In genomic region chr11:85988780-85989179, GRCh38 we compare ENCODE assay signal across 18 cellular contexts.
DNase-seq lines count a peak whose midpoint lies in the region; ATAC-seq and TF ChIP-seq lines count a peak whose summit lies in the region.
"Had no signal": no experiment of that assay in that cellular context is flagged by ENCODE, and none has a peak within 500 bp of the region (broad histone marks: within the 10 kb centered on the region; RNA-seq: fewer than 3 reads in every experiment).

No MANE protein-coding gene starts in this region.

- H3K9me3 ChIP-seq in IMR-90 (ENCODE audit: control insufficient read depth, insufficient read depth, low read length) (no peaks in the 10 kb centered on the region), SJCRH30 (replicated peaks) (no peaks in the 10 kb centered on the region), ovary (no peaks in the 10 kb centered on the region), vagina (no peaks in the 10 kb centered on the region)
- H3K9me3 ChIP-seq: sigmoid colon, thoracic aorta had no signal

- H2BK20ac ChIP-seq in IMR-90 (ENCODE audit: low read depth, low read length): no peak overlapping the region

- H3K27me3 Mint-ChIP-seq in CD14-positive monocyte (ENCODE audit: low read depth in 3 of 3): no peaks in the 10 kb centered on the region
- H3K27me3 Mint-ChIP-seq in endothelial cell (ENCODE audit: unreplicated experiment): no peaks in the 10 kb centered on the region
- H3K27me3 Mint-ChIP-seq: activated naive CD4-positive, alpha-beta T cell treated with anti-CD3 and anti-CD28 coated beads, Interleukin-2, amount 50 U/mL, for 24 hours had no signal

- H2BK15ac ChIP-seq in IMR-90 (ENCODE audit: low read depth, low read length): no peak overlapping the region

- intact Hi-C loops in CD14-positive monocyte (cut with micrococcal nuclease): no loop called here
- intact Hi-C loops in IMR-90 (cut with micrococcal nuclease): no loop called here
- intact Hi-C loops in ovary (cut with DNase I): no loop called here
- intact Hi-C loops in vagina (cut with DNase I): no loop called here

- H4K91ac ChIP-seq in IMR-90 (ENCODE audit: insufficient read depth, low read depth, low read length): no peak overlapping the region

- H3K23ac ChIP-seq in IMR-90 (ENCODE audit: low read depth, low read length): 0 out of 2 replicates have a peak overlapping the region, but pooled peaks have one; percentile 83

- ATAC-seq in GM18867 (IDR thresholded peaks at IDR 0.05; ENCODE audit: unreplicated experiment) (peak; percentile 50), IMR-90 (ENCODE audit: low read depth) (no peak)
- ATAC-seq: Right ventricle myocardium inferior had no signal

- no peaks in the 10 kb centered on the region for H3K9me1 ChIP-seq in IMR-90 (ENCODE audit: insufficient read depth, low read length)

- peaks cover 5% of the 10 kb centered on the region; the same call in 1 of the 2 replicates for H4K20me1 ChIP-seq in IMR-90 (ENCODE audit: insufficient read depth, low read length)

- TF ChIP-seq CTCF in CD14-positive monocyte (IDR thresholded peaks at IDR 0.05) (no peak), IMR-90 (conservative IDR thresholded peaks at IDR 0.05; ENCODE audit: low read depth, low read length) (no peak), endothelial cell (IDR thresholded peaks at IDR 0.05; ENCODE audit: unreplicated experiment) (no peak), ovary (IDR thresholded peaks at IDR 0.05) (no peak), vagina (IDR thresholded peaks at IDR 0.05) (no peak)

- POLR2A ChIA-PET in IMR-90 (lab: Charles Lee; ENCODE audit: unreplicated experiment): no interaction called here

- H2BK5ac ChIP-seq in IMR-90 (ENCODE audit: low read depth, low read length, poor library complexity, severe bottlenecking): peak overlapping the region; percentile 31

- H3K27ac ChIP-seq in IMR-90 (ENCODE audit: insufficient read depth, low read length) (no peak overlapping the region), SJCRH30 (no peak overlapping the region), ovary (peak overlapping the region in 1 of 2 donors; percentile 36), vagina (no peak overlapping the region)
- H3K27ac ChIP-seq: sigmoid colon had no signal

- H3K4me1 Mint-ChIP-seq in CD14-positive monocyte (peaks cover 18% of the 10 kb centered on the region), endothelial cell (ENCODE audit: unreplicated experiment) (peaks cover 13% of the 10 kb centered on the region)

- H3K14ac ChIP-seq in IMR-90 (replicated peaks; ENCODE audit: low read depth, low read length): no peak overlapping the region

- no peak overlapping the region for H4K5ac ChIP-seq in IMR-90 (ENCODE audit: low read depth, low read length)

- no peak overlapping the region for H3K18ac ChIP-seq in IMR-90 (ENCODE audit: low read depth, low read length)

- H3K4ac ChIP-seq in IMR-90 (ENCODE audit: low read depth, low read length): no peak overlapping the region

- H3K9ac ChIP-seq in IMR-90 (ENCODE audit: low read depth, low read length): no peak overlapping the region

- no peak overlapping the region for H3K56ac ChIP-seq in IMR-90 (ENCODE audit: extremely low read depth, insufficient read depth, low read length)

- no peak overlapping the region for H3K4me3 Mint-ChIP-seq in CD14-positive monocyte
- peak overlapping the region; percentile 9 for H3K4me3 Mint-ChIP-seq in endothelial cell (ENCODE audit: unreplicated experiment)
- H3K4me3 Mint-ChIP-seq: activated naive CD4-positive, alpha-beta T cell treated with anti-CD3 and anti-CD28 coated beads, Interleukin-2, amount 50 U/mL, for 24 hours had no signal

- dilution Hi-C loops in IMR-90 (cut with HindIII; ENCODE audit: low sequenced_read_pairs, unreplicated experiment): no loop called here

- no peak for TF ChIP-seq EP300 in ovary (IDR thresholded peaks at IDR 0.05)

- TF ChIP-seq RAD21 in IMR-90 (IDR thresholded peaks at IDR 0.05; ENCODE audit: low read length): no peak

- H2BK120ac ChIP-seq in IMR-90 (ENCODE audit: low read depth, low read length): no peak overlapping the region

- H3K4me3 ChIP-seq in IMR-90 (ENCODE audit: insufficient read depth, low read depth, low read length) (no peak overlapping the region), SJCRH30 (no peak overlapping the region), ovary (no peak overlapping the region), vagina (no peak overlapping the region)
- H3K4me3 ChIP-seq: sigmoid colon, thoracic aorta had no signal

- no peak overlapping the region for H3K4me2 ChIP-seq in IMR-90 (ENCODE audit: low read depth, low read length)

- no peak overlapping the region for H2AFZ ChIP-seq in IMR-90 (replicated peaks; ENCODE audit: low read length, poor library complexity)

- WGBS in IMR-90 (ENCODE audit: extremely low coverage in 2 of 2, insufficient read length in 1 of 2), 2 experiments: 100% methylated on average over 2 of the region's 3 CpGs; no CpG with 5 or more reads in 1 of the 2 experiments
- WGBS in ovary, 3 donors: 9 to 26% (median 10%) methylated on average over 3 of the region's 3 CpGs

- H3K36me3 Mint-ChIP-seq in CD14-positive monocyte (peaks cover 59 to 74% of the 10 kb centered on the region in 2 donors), endothelial cell (ENCODE audit: low read depth, unreplicated experiment) (no peaks in the 10 kb centered on the region)

- DNase-seq in CD14-positive monocyte (ENCODE audit: low spot score): no peak
- DNase-seq in IMR-90: no peak
- DNase-seq in endothelial cell (ENCODE audit: low spot score): no peak
- no peak for DNase-seq in NCI-H2196 treated with DMSO at 0.1 percent for 48 hours (lab: John Stamatoyannopoulos, UW; ENCODE audit: unreplicated experiment)
- no peak for DNase-seq in SJCRH30
- no peak for DNase-seq in ovary
- no peak for DNase-seq in vagina (ENCODE audit: extremely low spot score in 2 of 2)
- DNase-seq: GF-D8; islet precursor cell; NCI-H1436 treated with DMSO at 0.1 percent for 48 hours; NCI-H345; occipital lobe; sigmoid colon; stimulated activated CD4-positive, alpha-beta T cell treated with anti-CD3 and anti-CD28 coated beads, Interleukin-2, amount 100 ng/mL, for 48 hours had no signal

- peaks cover 7 to 39% of the 10 kb centered on the region in 2 experiments; a peak in 3 of 4 replicates for H3K79me1 ChIP-seq in IMR-90 (ENCODE audit: low read depth in 1 of 2, low read length in 2 of 2)

- H2AK9ac ChIP-seq in IMR-90 (replicated peaks; ENCODE audit: low read depth, low read length, poor library complexity): no peak overlapping the region

- H3K27me3 ChIP-seq in IMR-90 (ENCODE audit: control insufficient read depth, insufficient read depth, low read length) (no peaks in the 10 kb centered on the region), SJCRH30 (no peaks in the 10 kb centered on the region), ovary (no peaks in the 10 kb centered on the region), vagina (no peaks in the 10 kb centered on the region)
- H3K27me3 ChIP-seq: sigmoid colon had no signal

- H3K9me3 Mint-ChIP-seq in CD14-positive monocyte: peaks cover 0 to 4% (median 0%) of the 10 kb centered on the region in 7 donors
- H3K9me3 Mint-ChIP-seq in endothelial cell (ENCODE audit: unreplicated experiment): no peaks in the 10 kb centered on the region
- H3K9me3 Mint-ChIP-seq: activated naive CD4-positive, alpha-beta T cell treated with anti-CD3 and anti-CD28 coated beads, Interleukin-2, amount 50 U/mL, for 24 hours had no signal

- no peaks in the 10 kb centered on the region; the same call in 1 of the 2 replicates for H3K4me1 ChIP-seq in IMR-90 (ENCODE audit: control insufficient read depth, insufficient read depth, low read length)
- H3K4me1 ChIP-seq in SJCRH30: no peaks in the 10 kb centered on the region
- H3K4me1 ChIP-seq in ovary (ENCODE audit: insufficient read depth): peaks cover 2% of the 10 kb centered on the region
- peaks cover 22% of the 10 kb centered on the region for H3K4me1 ChIP-seq in vagina

- H3K36me3 ChIP-seq in IMR-90 (ENCODE audit: control insufficient read depth, insufficient read depth, low read length) (peaks cover 22% of the 10 kb centered on the region), SJCRH30 (peaks cover 56% of the 10 kb centered on the region), ovary (no peaks in the 10 kb centered on the region), vagina (peaks cover 0 to 13% of the 10 kb centered on the region in 2 donors)

- in situ Hi-C loops in IMR-90 (cut with MboI; ENCODE audit: low sequenced_read_pairs): no loop called here

- peak overlapping the region in 5 of 7 donors; percentile 8 to 74 (median 25) for H3K27ac Mint-ChIP-seq in CD14-positive monocyte
- no peak overlapping the region for H3K27ac Mint-ChIP-seq in endothelial cell (ENCODE audit: unreplicated experiment)
- H3K27ac Mint-ChIP-seq: activated naive CD4-positive, alpha-beta T cell treated with anti-CD3 and anti-CD28 coated beads, Interleukin-2, amount 50 U/mL, for 24 hours had no signal

- CTCF ChIA-PET in IMR-90 (lab: Yijun Ruan, JAX): interaction anchor here (0.8 kb wide), 1 partner anchor 29 kb away, joined by 8 read pairs; no protein-coding TSS in a partner anchor

- no peak for TF ChIP-seq POLR2A in IMR-90 (IDR thresholded peaks at IDR 0.05; ENCODE audit: low read depth, low read length)
- TF ChIP-seq POLR2A in ovary (IDR thresholded peaks at IDR 0.05): no peak
- no peak for TF ChIP-seq POLR2A in vagina (IDR thresholded peaks at IDR 0.05)

- H2AK5ac ChIP-seq in IMR-90 (ENCODE audit: low read depth, low read length): no peak overlapping the region

- BruUV-seq in IMR-90 (replicated peaks; lab: Mats Ljungman, UMichigan): no TSS peak

- no peak overlapping the region for H4K8ac ChIP-seq in IMR-90 (ENCODE audit: low read depth in 2 of 2, low read length in 2 of 2)

TF ChIP-seq in IMR-90, 13 proteins besides CTCF, POLR2A, EP300 and RAD21:
- TF ChIP-seq SMC3 (IDR thresholded peaks at IDR 0.05; ENCODE audit: low read depth, low read length) (no peak), RCOR1 (IDR thresholded peaks at IDR 0.05; ENCODE audit: insufficient replicate concordance, low read length) (no peak), CEBPB (IDR thresholded peaks at IDR 0.05; ENCODE audit: low read depth, low read length) (no peak), MAZ (IDR thresholded peaks at IDR 0.05; ENCODE audit: borderline replicate concordance, low read depth, low read length) (no peak), NFE2L2 (IDR thresholded peaks at IDR 0.05; ENCODE audit: low read depth, low read length) (no peak), RFX5 (IDR thresholded peaks at IDR 0.05; ENCODE audit: low read depth, low read length) (no peak)
